In the genomic region with DNA sequence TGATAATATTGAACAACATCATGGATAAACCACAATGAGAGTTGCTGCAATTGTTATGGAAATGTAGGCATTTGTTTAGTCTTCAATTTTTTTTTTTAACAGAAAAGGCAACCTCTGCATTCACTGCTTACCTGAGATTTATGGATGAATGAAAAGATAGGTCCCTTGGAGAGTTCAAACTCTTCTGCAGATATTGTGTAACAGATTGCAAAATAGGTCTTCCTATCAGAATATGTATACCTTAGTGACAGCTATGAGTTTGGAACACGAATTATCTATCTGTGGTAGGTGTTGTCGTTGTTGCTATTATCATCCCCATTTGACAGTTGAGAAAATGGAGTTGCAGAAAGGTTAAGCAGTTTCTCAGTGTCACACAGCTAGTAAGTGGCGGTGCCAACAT, we compare ENCODE assay signal across 18 cellular contexts. TPM values are rescaled to one million over a fixed set of nuclear protein-coding genes. Genes with fewer than 3 reads are reported as not detected.
DNase-seq lines count a peak whose midpoint lies in the region; ATAC-seq and TF ChIP-seq lines count a peak whose summit lies in the region.
"Had no signal": no experiment of that assay in that cellular context is flagged by ENCODE, and none has a peak within 500 bp of the region (broad histone marks: within the 10 kb centered on the region; RNA-seq: fewer than 3 reads in every experiment).

No MANE protein-coding gene starts in this region.

- peaks cover 16% of the 10 kb centered on the region for H3K4me1 ChIP-seq in body of pancreas

- H3K27ac ChIP-seq in body of pancreas: peak overlapping the region in 3 of 4 donors; percentile 22 to 66 (median 60)
- H3K27ac ChIP-seq: 22Rv1; BLaER1 treated with 17β-estradiol and CSF1 and Interleukin-3, amounts not matched to agents 10 nM and 100 nM; HL-60 had no signal

- no peaks in the 10 kb centered on the region for H3K36me3 ChIP-seq in body of pancreas (replicated peaks in 1 of 2; ENCODE audit: insufficient read depth in 1 of 2, low read depth in 2 of 2)
- H3K36me3 ChIP-seq: BLaER1 treated with 17β-estradiol and CSF1 and Interleukin-3, amounts not matched to agents 10 nM and 100 nM had no signal

- peak; percentile 42 for DNase-seq in NOMO-1 treated with DMSO at 0.1 percent for 48 hours (lab: John Stamatoyannopoulos, UW; ENCODE audit: unreplicated experiment)
- no peak for DNase-seq in NOMO-1 treated with dmso at 0.1 percent for 144 hours (lab: John Stamatoyannopoulos, UW; ENCODE audit: unreplicated experiment)
- DNase-seq in body of pancreas: no peak
- DNase-seq in DMS 273 (lab: John Stamatoyannopoulos, UW; ENCODE audit: unreplicated experiment): no peak
- DNase-seq in activated CD8-positive, alpha-beta memory T cell treated with anti-CD3 and anti-CD28 coated beads for 24 hours: no peak
- no peak for DNase-seq in effector CD8-positive, alpha-beta T cell (lab: John Stamatoyannopoulos, UW)
- DNase-seq: AML-193; Calu3; CD4-positive, CD25-positive, alpha-beta regulatory T cell; DMS79; H7; IMR-90 had no signal

- H3K27me3 ChIP-seq in body of pancreas: no peaks in the 10 kb centered on the region
- H3K27me3 ChIP-seq: BLaER1 treated with 17β-estradiol and CSF1 and Interleukin-3, amounts not matched to agents 10 nM and 100 nM had no signal

- H3K27me3 Mint-ChIP-seq in nephron (ENCODE audit: low read depth): no peaks in the 10 kb centered on the region
- H3K27me3 Mint-ChIP-seq: CD4-positive, CD25-positive, alpha-beta regulatory T cell had no signal

- 56 to 57% methylated on average over 3 of the region's 3 CpGs for WGBS in body of pancreas, 2 donors

- H3K9me3 ChIP-seq in body of pancreas: no peaks in the 10 kb centered on the region
- H3K9me3 ChIP-seq: BLaER1 treated with 17β-estradiol and CSF1 and Interleukin-3, amounts not matched to agents 10 nM and 100 nM had no signal

- intact Hi-C loops in body of pancreas (cut with DNase I): no loop called here

- peaks cover 65% of the 10 kb centered on the region for H3K4me1 Mint-ChIP-seq in nephron
- H3K4me1 Mint-ChIP-seq: CD4-positive, CD25-positive, alpha-beta regulatory T cell had no signal

- H3K4me3 Mint-ChIP-seq in nephron: no peak overlapping the region
- H3K4me3 Mint-ChIP-seq: CD4-positive, CD25-positive, alpha-beta regulatory T cell; GM23338 had no signal

- no peak for TF ChIP-seq POLR2A in body of pancreas (IDR thresholded peaks at IDR 0.05)

- H3K36me3 Mint-ChIP-seq in nephron (ENCODE audit: low read depth): peaks cover 2% of the 10 kb centered on the region
- H3K36me3 Mint-ChIP-seq: CD4-positive, CD25-positive, alpha-beta regulatory T cell had no signal

- H3K4me3 ChIP-seq in body of pancreas: no peak overlapping the region
- H3K4me3 ChIP-seq: BLaER1 treated with 17β-estradiol and CSF1 and Interleukin-3, amounts not matched to agents 10 nM and 100 nM; GM12878; GM23338 had no signal

- TF ChIP-seq CTCF in body of pancreas (IDR thresholded peaks at IDR 0.05): no peak
- no peak for TF ChIP-seq CTCF in nephron (IDR thresholded peaks at IDR 0.05; ENCODE audit: unreplicated experiment in 3 of 3)

- no peaks in the 10 kb centered on the region for H3K9me3 Mint-ChIP-seq in nephron
- H3K9me3 Mint-ChIP-seq: GM23338 had no signal

- H3K27ac Mint-ChIP-seq in nephron: peak overlapping the region; percentile 81 to 94 (median 93)
- H3K27ac Mint-ChIP-seq: CD4-positive, CD25-positive, alpha-beta regulatory T cell; GM23338 had no signal

- ATAC-seq in body of pancreas: no peak
- ATAC-seq: GM12878, GM23338 had no signal

RNA-seq across cellular contexts. Expression of gene KCNJ16, which starts 1.2 kb away (rescaled TPM):
- total RNA-seq in body of pancreas: 10 to 100 TPM; 53.4 to 58.6 TPM
- total RNA-seq: Calu3; CD4-positive, CD25-positive, alpha-beta regulatory T cell; GM12878; GM23338; IMR-90 had no signal
